1 cellular context compared by ENCODE assay signal in genomic region chr16:31016018-31016417, GRCh38.
TF ChIP-seq lines count a peak whose summit lies in the region.

No MANE protein-coding gene starts in this region.

TF ChIP-seq in HepG2, 621 proteins besides CTCF, POLR2A, EP300 and RAD21 (continues in another document):
- TF ChIP-seq ZNF205 (CRISPR knock-in tag; IDR thresholded peaks at IDR 0.05) (no peak), YEATS2 (CRISPR knock-in tag; IDR thresholded peaks at IDR 0.05; ENCODE audit: borderline replicate concordance) (0 out of 2 replicates have a peak, but pooled peaks have one; percentile 28), NFRKB (IDR thresholded peaks at IDR 0.05) (no peak), MED1 (CRISPR knock-in tag; IDR thresholded peaks at IDR 0.05) (peak; percentile 52), CAMTA2 (CRISPR knock-in tag; IDR thresholded peaks at IDR 0.05; ENCODE audit: borderline replicate concordance) (0 out of 2 replicates have a peak, but pooled peaks have one; percentile 38), SPEN (CRISPR knock-in tag; IDR thresholded peaks at IDR 0.05; ENCODE audit: low read depth) (peak; percentile 20; the same call in 1 of the 2 replicates), RARA (CRISPR knock-in tag; IDR thresholded peaks at IDR 0.05) (peak; percentile 34; the same call in 1 of the 2 replicates), KLF6 (CRISPR knock-in tag; IDR thresholded peaks at IDR 0.05) (no peak), SOX5 (CRISPR knock-in tag; IDR thresholded peaks at IDR 0.05; ENCODE audit: borderline replicate concordance) (peak; percentile 22; the same call in 1 of the 2 replicates), ZNF383 (CRISPR knock-in tag; IDR thresholded peaks at IDR 0.05; ENCODE audit: borderline replicate concordance) (no peak), THAP11 (CRISPR knock-in tag; IDR thresholded peaks at IDR 0.05) (peak; percentile 55), ZMYM3 (CRISPR knock-in tag; IDR thresholded peaks at IDR 0.05) (peak; percentile 29; the same call in 1 of the 2 replicates), KDM2A (CRISPR knock-in tag; IDR thresholded peaks at IDR 0.05; ENCODE audit: borderline replicate concordance, low read depth) (peak; percentile 62; the same call in 1 of the 2 replicates), HDAC2 (CRISPR knock-in tag; IDR thresholded peaks at IDR 0.05) (0 out of 2 replicates have a peak, but pooled peaks have one; percentile 23), GATAD1 (CRISPR knock-in tag; IDR thresholded peaks at IDR 0.05) (0 out of 2 replicates have a peak, but pooled peaks have one; percentile 45), ZNF556 (CRISPR knock-in tag; IDR thresholded peaks at IDR 0.05; ENCODE audit: borderline replicate concordance) (no peak), FOSL2 (CRISPR knock-in tag; IDR thresholded peaks at IDR 0.05) (peak; percentile 25; the same call in 1 of the 2 replicates), ZFY (CRISPR knock-in tag; IDR thresholded peaks at IDR 0.05) (0 out of 2 replicates have a peak, but pooled peaks have one; percentile 18), XRCC5 (optimal IDR thresholded peaks at IDR 0.05; ENCODE audit: low read length) (peak; percentile 54), ZFP1 (CRISPR knock-in tag; IDR thresholded peaks at IDR 0.05) (0 out of 2 replicates have a peak, but pooled peaks have one; percentile 59), ZMYM4 (CRISPR knock-in tag; IDR thresholded peaks at IDR 0.05) (peak; percentile 30; the same call in 1 of the 2 replicates), HIVEP1 (CRISPR knock-in tag; IDR thresholded peaks at IDR 0.05) (0 out of 2 replicates have a peak, but pooled peaks have one; percentile 33), ELF3 (CRISPR knock-in tag; IDR thresholded peaks at IDR 0.05) (peak; percentile 98), ELF1 (CRISPR knock-in tag; IDR thresholded peaks at IDR 0.05) (peak; percentile 73), RXRB (CRISPR knock-in tag; IDR thresholded peaks at IDR 0.05; ENCODE audit: borderline replicate concordance) (0 out of 2 replicates have a peak, but pooled peaks have one; percentile 19), EED (CRISPR knock-in tag; IDR thresholded peaks at IDR 0.05) (0 out of 2 replicates have a peak, but pooled peaks have one; percentile 27), ZNF773 (CRISPR knock-in tag; IDR thresholded peaks at IDR 0.05; ENCODE audit: borderline replicate concordance) (no peak), ZBTB38 (CRISPR knock-in tag; IDR thresholded peaks at IDR 0.05) (0 out of 2 replicates have a peak, but pooled peaks have one; percentile 49), ZBED4 (CRISPR knock-in tag; IDR thresholded peaks at IDR 0.05; ENCODE audit: borderline replicate concordance) (0 out of 2 replicates have a peak, but pooled peaks have one; percentile 22), ZKSCAN8 (CRISPR knock-in tag; IDR thresholded peaks at IDR 0.05; ENCODE audit: borderline replicate concordance) (0 out of 2 replicates have a peak, but pooled peaks have one; percentile 35), GATAD2A (CRISPR knock-in tag; IDR thresholded peaks at IDR 0.05) (peak; percentile 43; the same call in 1 of the 2 replicates), SOX6 (IDR thresholded peaks at IDR 0.05) (no peak), SOX6 (CRISPR knock-in tag; IDR thresholded peaks at IDR 0.05) (peak; percentile 43; the same call in 1 of the 2 replicates), HMG20A (CRISPR knock-in tag; IDR thresholded peaks at IDR 0.05; ENCODE audit: borderline replicate concordance) (no peak)
- TF ChIP-seq, protein P1, sequence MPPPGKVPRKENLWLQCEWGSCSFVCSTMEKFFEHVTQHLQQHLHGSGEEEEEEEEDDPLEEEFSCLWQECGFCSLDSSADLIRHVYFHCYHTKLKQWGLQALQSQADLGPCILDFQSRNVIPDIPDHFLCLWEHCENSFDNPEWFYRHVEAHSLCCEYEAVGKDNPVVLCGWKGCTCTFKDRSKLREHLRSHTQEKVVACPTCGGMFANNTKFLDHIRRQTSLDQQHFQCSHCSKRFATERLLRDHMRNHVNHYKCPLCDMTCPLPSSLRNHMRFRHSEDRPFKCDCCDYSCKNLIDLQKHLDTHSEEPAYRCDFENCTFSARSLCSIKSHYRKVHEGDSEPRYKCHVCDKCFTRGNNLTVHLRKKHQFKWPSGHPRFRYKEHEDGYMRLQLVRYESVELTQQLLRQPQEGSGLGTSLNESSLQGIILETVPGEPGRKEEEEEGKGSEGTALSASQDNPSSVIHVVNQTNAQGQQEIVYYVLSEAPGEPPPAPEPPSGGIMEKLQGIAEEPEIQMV (CRISPR knock-in tag; IDR thresholded peaks at IDR 0.05; ENCODE audit: low read depth) = no peak
- TF ChIP-seq, protein P2, sequence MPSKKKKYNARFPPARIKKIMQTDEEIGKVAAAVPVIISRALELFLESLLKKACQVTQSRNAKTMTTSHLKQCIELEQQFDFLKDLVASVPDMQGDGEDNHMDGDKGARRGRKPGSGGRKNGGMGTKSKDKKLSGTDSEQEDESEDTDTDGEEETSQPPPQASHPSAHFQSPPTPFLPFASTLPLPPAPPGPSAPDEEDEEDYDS (CRISPR knock-in tag; IDR thresholded peaks at IDR 0.05) = peak; percentile 40; the same call in 1 of the 2 replicates
- TF ChIP-seq, protein P3, sequence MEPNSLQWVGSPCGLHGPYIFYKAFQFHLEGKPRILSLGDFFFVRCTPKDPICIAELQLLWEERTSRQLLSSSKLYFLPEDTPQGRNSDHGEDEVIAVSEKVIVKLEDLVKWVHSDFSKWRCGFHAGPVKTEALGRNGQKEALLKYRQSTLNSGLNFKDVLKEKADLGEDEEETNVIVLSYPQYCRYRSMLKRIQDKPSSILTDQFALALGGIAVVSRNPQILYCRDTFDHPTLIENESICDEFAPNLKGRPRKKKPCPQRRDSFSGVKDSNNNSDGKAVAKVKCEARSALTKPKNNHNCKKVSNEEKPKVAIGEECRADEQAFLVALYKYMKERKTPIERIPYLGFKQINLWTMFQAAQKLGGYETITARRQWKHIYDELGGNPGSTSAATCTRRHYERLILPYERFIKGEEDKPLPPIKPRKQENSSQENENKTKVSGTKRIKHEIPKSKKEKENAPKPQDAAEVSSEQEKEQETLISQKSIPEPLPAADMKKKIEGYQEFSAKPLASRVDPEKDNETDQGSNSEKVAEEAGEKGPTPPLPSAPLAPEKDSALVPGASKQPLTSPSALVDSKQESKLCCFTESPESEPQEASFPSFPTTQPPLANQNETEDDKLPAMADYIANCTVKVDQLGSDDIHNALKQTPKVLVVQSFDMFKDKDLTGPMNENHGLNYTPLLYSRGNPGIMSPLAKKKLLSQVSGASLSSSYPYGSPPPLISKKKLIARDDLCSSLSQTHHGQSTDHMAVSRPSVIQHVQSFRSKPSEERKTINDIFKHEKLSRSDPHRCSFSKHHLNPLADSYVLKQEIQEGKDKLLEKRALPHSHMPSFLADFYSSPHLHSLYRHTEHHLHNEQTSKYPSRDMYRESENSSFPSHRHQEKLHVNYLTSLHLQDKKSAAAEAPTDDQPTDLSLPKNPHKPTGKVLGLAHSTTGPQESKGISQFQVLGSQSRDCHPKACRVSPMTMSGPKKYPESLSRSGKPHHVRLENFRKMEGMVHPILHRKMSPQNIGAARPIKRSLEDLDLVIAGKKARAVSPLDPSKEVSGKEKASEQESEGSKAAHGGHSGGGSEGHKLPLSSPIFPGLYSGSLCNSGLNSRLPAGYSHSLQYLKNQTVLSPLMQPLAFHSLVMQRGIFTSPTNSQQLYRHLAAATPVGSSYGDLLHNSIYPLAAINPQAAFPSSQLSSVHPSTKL (CRISPR knock-in tag; IDR thresholded peaks at IDR 0.05) = peak; percentile 55
- TF ChIP-seq, protein P4, sequence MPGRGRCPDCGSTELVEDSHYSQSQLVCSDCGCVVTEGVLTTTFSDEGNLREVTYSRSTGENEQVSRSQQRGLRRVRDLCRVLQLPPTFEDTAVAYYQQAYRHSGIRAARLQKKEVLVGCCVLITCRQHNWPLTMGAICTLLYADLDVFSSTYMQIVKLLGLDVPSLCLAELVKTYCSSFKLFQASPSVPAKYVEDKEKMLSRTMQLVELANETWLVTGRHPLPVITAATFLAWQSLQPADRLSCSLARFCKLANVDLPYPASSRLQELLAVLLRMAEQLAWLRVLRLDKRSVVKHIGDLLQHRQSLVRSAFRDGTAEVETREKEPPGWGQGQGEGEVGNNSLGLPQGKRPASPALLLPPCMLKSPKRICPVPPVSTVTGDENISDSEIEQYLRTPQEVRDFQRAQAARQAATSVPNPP (CRISPR knock-in tag; IDR thresholded peaks at IDR 0.05) = no peak
- TF ChIP-seq, protein P5, sequence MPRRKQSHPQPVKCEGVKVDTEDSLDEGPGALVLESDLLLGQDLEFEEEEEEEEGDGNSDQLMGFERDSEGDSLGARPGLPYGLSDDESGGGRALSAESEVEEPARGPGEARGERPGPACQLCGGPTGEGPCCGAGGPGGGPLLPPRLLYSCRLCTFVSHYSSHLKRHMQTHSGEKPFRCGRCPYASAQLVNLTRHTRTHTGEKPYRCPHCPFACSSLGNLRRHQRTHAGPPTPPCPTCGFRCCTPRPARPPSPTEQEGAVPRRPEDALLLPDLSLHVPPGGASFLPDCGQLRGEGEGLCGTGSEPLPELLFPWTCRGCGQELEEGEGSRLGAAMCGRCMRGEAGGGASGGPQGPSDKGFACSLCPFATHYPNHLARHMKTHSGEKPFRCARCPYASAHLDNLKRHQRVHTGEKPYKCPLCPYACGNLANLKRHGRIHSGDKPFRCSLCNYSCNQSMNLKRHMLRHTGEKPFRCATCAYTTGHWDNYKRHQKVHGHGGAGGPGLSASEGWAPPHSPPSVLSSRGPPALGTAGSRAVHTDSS (CRISPR knock-in tag; conservative IDR thresholded peaks at IDR 0.05) = no peak
- TF ChIP-seq, protein P6, sequence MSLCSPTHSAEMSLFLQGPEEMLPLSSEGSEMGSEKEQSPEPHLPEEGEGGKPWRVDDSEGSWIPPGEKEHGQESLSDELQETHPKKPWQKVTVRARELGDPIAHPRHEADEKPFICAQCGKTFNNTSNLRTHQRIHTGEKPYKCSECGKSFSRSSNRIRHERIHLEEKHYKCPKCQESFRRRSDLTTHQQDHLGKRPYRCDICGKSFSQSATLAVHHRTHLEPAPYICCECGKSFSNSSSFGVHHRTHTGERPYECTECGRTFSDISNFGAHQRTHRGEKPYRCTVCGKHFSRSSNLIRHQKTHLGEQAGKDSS (CRISPR knock-in tag; IDR thresholded peaks at IDR 0.05; ENCODE audit: borderline replicate concordance, low read depth) = peak; percentile 22; the same call in 1 of the 2 replicates
